Comparison of ENCODE assay signal across 8 cellular contexts in the genomic region with DNA sequence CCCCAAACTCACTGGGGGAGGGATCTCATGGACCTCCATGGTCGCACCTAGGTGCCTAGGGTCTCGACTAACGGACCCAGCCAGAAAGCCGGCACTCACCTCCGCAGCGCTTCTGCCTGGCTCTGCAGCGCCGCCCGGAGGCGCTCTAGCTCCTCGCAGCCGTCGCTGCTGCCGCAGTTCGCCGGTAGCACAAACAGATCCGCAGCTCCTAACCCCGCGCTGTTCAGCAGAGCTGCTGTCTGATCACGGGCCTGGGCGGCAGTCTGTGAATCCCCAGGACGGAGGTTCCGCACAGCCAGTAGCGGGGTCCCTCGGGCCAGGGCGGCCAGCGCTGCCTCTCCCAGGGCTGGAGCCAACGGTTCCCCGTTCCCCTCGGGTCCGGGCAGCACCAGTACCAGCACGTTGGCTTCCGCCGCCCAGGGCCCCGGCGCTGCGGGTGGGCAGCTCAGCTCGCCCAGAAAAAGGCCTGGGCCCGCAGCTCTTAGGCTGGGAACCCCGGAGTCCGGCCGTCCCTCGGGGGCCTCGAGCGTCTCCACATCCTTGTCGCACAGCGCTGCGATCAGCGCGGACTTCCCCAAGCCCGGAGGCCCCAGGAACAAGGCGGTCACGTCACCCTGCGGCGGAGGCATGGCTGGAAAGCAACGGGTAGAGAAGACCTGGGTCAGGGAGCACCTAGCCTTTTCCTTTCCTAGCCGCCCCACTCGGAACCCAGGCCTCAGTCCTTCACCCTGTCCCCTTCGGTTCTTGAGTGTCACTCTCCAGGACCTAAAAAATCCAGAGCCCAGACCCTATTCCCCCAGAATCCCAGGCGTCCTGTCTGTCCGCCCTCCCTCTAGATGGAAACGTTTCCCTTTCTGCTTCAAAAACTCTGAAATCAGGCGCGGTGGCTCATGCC.
DNase-seq lines count a peak whose midpoint lies in the region; ATAC-seq and TF ChIP-seq lines count a peak whose summit lies in the region.

No MANE protein-coding gene starts in this region.

- ATAC-seq in HG03045 (IDR thresholded peaks at IDR 0.05; ENCODE audit: unreplicated experiment), result no peak

- H3K4me3 ChIP-seq in WI38 (ENCODE audit: low read depth, low read length), result peak overlapping the region; percentile 71

- DNase-seq in 8988T (peak; percentile 45), NCI-H2029 treated with DMSO at 0.1 percent for 48 hours (lab: John Stamatoyannopoulos, UW) (peak; percentile 37), kidney tubule cell (ENCODE audit: low spot score) (peak; percentile 75)
- peak; percentile 72 for DNase-seq in central memory CD4-positive, alpha-beta T cell
- DNase-seq in stimulated activated CD4-positive, alpha-beta T cell treated with anti-CD3 and anti-CD28 coated beads, Interleukin-1b, Interleukin-23, amount 100 ng/mL, for 48 hours, result peak; percentile 76

- TF ChIP-seq POLR2A in GM18526 (IDR thresholded peaks at IDR 0.05; ENCODE audit: extremely low read depth, insufficient read length), result peak; percentile 15

- TF ChIP-seq CTCF in WI38 (IDR thresholded peaks at IDR 0.05; ENCODE audit: low read depth, low read length), result peak; percentile 96
